In genomic region chrX:30301977-30302376, GRCh38 we compare ENCODE assay signal across 18 cellular contexts. TPM values are rescaled to one million over a fixed set of nuclear protein-coding genes. Genes with fewer than 3 reads are reported as not detected.
DNase-seq lines count a peak whose midpoint lies in the region; ATAC-seq and TF ChIP-seq lines count a peak whose summit lies in the region.
"Had no signal": no experiment of that assay in that cellular context is flagged by ENCODE, and none has a peak within 500 bp of the region (broad histone marks: within the 10 kb centered on the region; RNA-seq: fewer than 3 reads in every experiment).

No MANE protein-coding gene starts in this region.

- no peak overlapping the region for H3K4ac ChIP-seq in trophoblast cell (ENCODE audit: low read depth, low read length)

- no peak overlapping the region for H2BK12ac ChIP-seq in trophoblast cell (ENCODE audit: low read length)

- no peak overlapping the region for H3K14ac ChIP-seq in trophoblast cell (ENCODE audit: low read length)

- no peak for DNase-seq in left ventricle myocardium superior
- DNase-seq in left ventricle myocardium inferior, result no peak
- peak; percentile 23 to 64 for DNase-seq in foreskin fibroblast
- no peak for DNase-seq in colonic mucosa
- DNase-seq in activated effector memory CD4-positive, alpha-beta T cell treated with anti-CD3 and anti-CD28 coated beads, Interleukin-2, amount 50 U/mL, for 16 hours, result no peak
- DNase-seq in trophoblast cell, result no peak
- no peak for DNase-seq in NCI-H345 treated with DMSO at 0.1 percent for 48 hours (lab: John Stamatoyannopoulos, UW; ENCODE audit: unreplicated experiment)
- DNase-seq: activated CD4-positive, alpha-beta T cell treated with anti-CD3 and anti-CD28 coated beads, Interleukin-2, amount 50 U/mL, for 1 hour; caudate nucleus; DMS79; Kasumi-1; NCI-H1930; OCI-M1; stimulated activated CD4-positive, alpha-beta T cell treated with anti-CD3 and anti-CD28 coated beads, Interleukin-1b, Interleukin-23, amount 100 ng/mL, for 48 hours; T-helper 17 cell had no signal

- no peak overlapping the region for H3K9ac ChIP-seq in colonic mucosa (ENCODE audit: low read depth in 2 of 2, low read length in 2 of 2)
- no peak overlapping the region for H3K9ac ChIP-seq in trophoblast cell (ENCODE audit: low read length)

- H2BK120ac ChIP-seq in trophoblast cell (ENCODE audit: insufficient read depth, low read length, poor library complexity), result no peak overlapping the region

- H4K12ac ChIP-seq in trophoblast cell (ENCODE audit: low read depth, low read length), result no peak overlapping the region

- H3K9me3 ChIP-seq in left ventricle myocardium inferior (replicated peaks), result no peaks in the 10 kb centered on the region
- no peaks in the 10 kb centered on the region for H3K9me3 ChIP-seq in colonic mucosa
- H3K9me3 ChIP-seq in trophoblast cell (ENCODE audit: insufficient read depth, low read depth, low read length), result no peaks in the 10 kb centered on the region

- H3K4me1 ChIP-seq in left ventricle myocardium inferior (no peaks in the 10 kb centered on the region), colonic mucosa (no peaks in the 10 kb centered on the region), trophoblast cell (ENCODE audit: control insufficient read depth in 1 of 2, insufficient read depth in 2 of 2, low read length in 2 of 2) (no peaks in the 10 kb centered on the region)

- WGBS in trophoblast cell (ENCODE audit: extremely low coverage, insufficient coverage, insufficient read length), result no CpG with 5 or more reads among the region's 5 CpGs

- no peak overlapping the region for H2AFZ ChIP-seq in trophoblast cell (ENCODE audit: insufficient read depth, low read length, poor library complexity)

- no peak overlapping the region for H2BK5ac ChIP-seq in trophoblast cell (ENCODE audit: low read depth, low read length, poor library complexity)

- no peaks in the 10 kb centered on the region for H3K36me3 ChIP-seq in left ventricle myocardium inferior
- H3K36me3 ChIP-seq in colonic mucosa, result no peaks in the 10 kb centered on the region
- H3K36me3 ChIP-seq in trophoblast cell (ENCODE audit: control insufficient read depth in 1 of 2, insufficient read depth in 2 of 2, low read length in 2 of 2), result no peaks in the 10 kb centered on the region

- H4K91ac ChIP-seq in trophoblast cell (ENCODE audit: low read depth, low read length), result no peak overlapping the region

- H3K27ac ChIP-seq in left ventricle myocardium inferior (replicated peaks) (no peak overlapping the region), colonic mucosa (no peak overlapping the region), trophoblast cell (ENCODE audit: low read depth, low read length) (no peak overlapping the region)
- H3K27ac ChIP-seq: epithelial cell of prostate had no signal

- no peak overlapping the region for H3K23ac ChIP-seq in trophoblast cell (ENCODE audit: low read length)

- H2AK5ac ChIP-seq in trophoblast cell (ENCODE audit: low read length), result no peak overlapping the region

- H3K4me3 ChIP-seq in left ventricle myocardium inferior (no peak overlapping the region), foreskin fibroblast (ENCODE audit: low read depth in 1 of 2, low read length in 2 of 2) (no peak overlapping the region), colonic mucosa (no peak overlapping the region), trophoblast cell (ENCODE audit: low read depth, low read length) (no peak overlapping the region)
- H3K4me3 ChIP-seq: GM12878 had no signal

- H3K18ac ChIP-seq in trophoblast cell (ENCODE audit: low read length), result no peak overlapping the region

- no peaks in the 10 kb centered on the region for H3K79me2 ChIP-seq in trophoblast cell (ENCODE audit: control insufficient read depth, insufficient read depth, low read length, poor library complexity)

- H4K8ac ChIP-seq in trophoblast cell (ENCODE audit: low read depth, low read length), result no peak overlapping the region

- no peaks in the 10 kb centered on the region for H3K79me1 ChIP-seq in trophoblast cell (ENCODE audit: low read length)

- intact Hi-C loops in left ventricle myocardium superior (cut with micrococcal nuclease) (no loop called here), left ventricle myocardium inferior (cut with micrococcal nuclease) (no loop called here), colonic mucosa (cut with DNase I) (no loop called here)

- H3K4me2 ChIP-seq in trophoblast cell (ENCODE audit: low read length), result no peak overlapping the region

- H3K27me3 ChIP-seq in left ventricle myocardium inferior (ENCODE audit: low read depth) (peaks cover 4% of the 10 kb centered on the region), colonic mucosa (no peaks in the 10 kb centered on the region), trophoblast cell (ENCODE audit: insufficient read depth, low read length) (no peaks in the 10 kb centered on the region)

- ATAC-seq in left ventricle myocardium superior (peak; percentile 60), SK-N-SH treated with all-trans-retinoic acid at 6 μM for 48 hours (peak; percentile 87)
- ATAC-seq: GM12878, T-helper 17 cell had no signal

- TF ChIP-seq CTCF in left ventricle myocardium inferior (IDR thresholded peaks at IDR 0.05; ENCODE audit: borderline replicate concordance) (no peak), foreskin fibroblast (IDR thresholded peaks at IDR 0.05; ENCODE audit: low read depth, low read length) (no peak), colonic mucosa (IDR thresholded peaks at IDR 0.05) (no peak)

TF ChIP-seq in SK-N-SH treated with all-trans-retinoic acid at 6 μM for 48 hours, 23 proteins besides CTCF, POLR2A, EP300 and RAD21 (continues in another document):
- no peak for TF ChIP-seq POU6F1 (CRISPR knock-in tag; IDR thresholded peaks at IDR 0.05; ENCODE audit: borderline replicate concordance, low read depth)
- no peak for TF ChIP-seq ZNF70 (CRISPR knock-in tag; IDR thresholded peaks at IDR 0.05)
- no peak for TF ChIP-seq TCF4 (CRISPR knock-in tag; IDR thresholded peaks at IDR 0.05; ENCODE audit: borderline replicate concordance)
- TF ChIP-seq PPARA (CRISPR knock-in tag; IDR thresholded peaks at IDR 0.05; ENCODE audit: borderline replicate concordance), result no peak
- no peak for TF ChIP-seq RARB (CRISPR knock-in tag; IDR thresholded peaks at IDR 0.05)
- no peak for TF ChIP-seq CSDC2 (CRISPR knock-in tag; IDR thresholded peaks at IDR 0.05)
- no peak for TF ChIP-seq ZFP3 (CRISPR knock-in tag; IDR thresholded peaks at IDR 0.05)
- TF ChIP-seq SNAI2 (CRISPR knock-in tag; IDR thresholded peaks at IDR 0.05), result no peak
- TF ChIP-seq ZFP30 (CRISPR knock-in tag; IDR thresholded peaks at IDR 0.05), result no peak
- TF ChIP-seq TOX (CRISPR knock-in tag; IDR thresholded peaks at IDR 0.05; ENCODE audit: borderline replicate concordance), result no peak
- no peak for TF ChIP-seq OSR1 (CRISPR knock-in tag; IDR thresholded peaks at IDR 0.05)
- TF ChIP-seq BACH2 (CRISPR knock-in tag; IDR thresholded peaks at IDR 0.05; ENCODE audit: borderline replicate concordance), result no peak
- TF ChIP-seq CREB5 (CRISPR knock-in tag; IDR thresholded peaks at IDR 0.05; ENCODE audit: low read depth), result no peak
- TF ChIP-seq PATZ1 (CRISPR knock-in tag; IDR thresholded peaks at IDR 0.05; ENCODE audit: borderline replicate concordance), result no peak
- TF ChIP-seq GLIS3 (CRISPR knock-in tag; IDR thresholded peaks at IDR 0.05), result no peak

RNA-seq across cellular contexts. Expression of gene NR0B1, which starts 7.2 kb away (rescaled TPM):
- total RNA-seq in left ventricle myocardium superior, result not detected
- total RNA-seq in left ventricle myocardium inferior, result not detected
- under 1 TPM in 1 of 2 donors, not detected in 1; 0.20 TPM for total RNA-seq in colonic mucosa
- polyA plus RNA-seq in trophoblast cell (2013), result 0.42 and 0.44 TPM in 2 replicates
- total RNA-seq: GM12878, T-helper 17 cell had no signal
- polyA plus RNA-seq: GM12878 had no signal

RNA-seq across cellular contexts. Expression of gene MAGEB1, which starts 55.0 kb away (rescaled TPM):
- total RNA-seq in left ventricle myocardium superior (not detected), left ventricle myocardium inferior (not detected), colonic mucosa (not detected)
- polyA plus RNA-seq in trophoblast cell (2013), result 0.05 TPM in 1 of 2 replicates, not detected in the other
- total RNA-seq: GM12878, T-helper 17 cell had no signal

Comparison
In these comparisons a context has a peak if more than half of its experiments do, and no peak if none do; other contexts are left out.
1. DNase-seq: peak in foreskin fibroblast (2 of 2); none in left ventricle myocardium superior (single experiment), left ventricle myocardium inferior (single experiment), colonic mucosa (single experiment), activated effector memory CD4-positive, alpha-beta T cell treated with anti-CD3 and anti-CD28 coated beads, Interleukin-2, amount 50 U/mL, for 16 hours (single experiment), trophoblast cell (0 of 2) and NCI-H345 treated with DMSO at 0.1 percent for 48 hours (single experiment).